ENCODE assay signal across 27 cellular contexts in genomic region chr11:79623375-79623774, GRCh38.
DNase-seq lines count a peak whose midpoint lies in the region; ATAC-seq and TF ChIP-seq lines count a peak whose summit lies in the region.
"Had no signal": no experiment of that assay in that cellular context is flagged by ENCODE, and none has a peak within 500 bp of the region (broad histone marks: within the 10 kb centered on the region; RNA-seq: fewer than 3 reads in every experiment).

No MANE protein-coding gene starts in this region.

- ATAC-seq in esophagus mucosa (peak; percentile 70), GM19463 (IDR thresholded peaks at IDR 0.05; ENCODE audit: unreplicated experiment) (no peak)
- ATAC-seq: A549; CD8-positive, alpha-beta T cell had no signal

- TF ChIP-seq CTCF in epithelial cell of esophagus (IDR thresholded peaks at IDR 0.05; ENCODE audit: insufficient read depth, low read depth, low read length, missing control alignments) = no peak

- DNase-seq in epithelial cell of esophagus (ENCODE audit: low read depth) (peak; percentile 52), DMS53 treated with DMSO at 0.1 percent for 48 hours (lab: John Stamatoyannopoulos, UW; ENCODE audit: unreplicated experiment) (no peak)
- DNase-seq: 8988T; ACHN; AML-193; BE2C; C1 segment of cervical spinal cord; Caco-2; Calu3; CD4-positive, alpha-beta memory T cell; CD4-positive, alpha-beta T cell; CD4-positive, CD25-positive, alpha-beta regulatory T cell; CD8-positive, alpha-beta memory T cell; CD8-positive, alpha-beta T cell; COR-L47; DMS 273 treated with DMSO at 0.1 percent for 48 hours; DMS153; DMS53; DMS79; DMS79 treated with DMSO at 0.1 percent for 48 hours; DND-41; EL had no signal

- H3K4me3 ChIP-seq in epithelial cell of esophagus (ENCODE audit: low read length) = no peak overlapping the region
- H3K4me3 ChIP-seq: A549; BLaER1; BLaER1 treated with 17β-estradiol and CSF1 and Interleukin-3, amounts not matched to agents 10 nM and 100 nM had no signal
